1 cellular context compared by ENCODE assay signal in genomic region chr7:34240450-34240849, GRCh38.
TF ChIP-seq lines count a peak whose summit lies in the region.

No MANE protein-coding gene starts in this region.

TF ChIP-seq in GM23338, 12 proteins besides CTCF, POLR2A, EP300 and RAD21 (continued from another document):
- TF ChIP-seq ZNF462 (CRISPR knock-in tag; IDR thresholded peaks at IDR 0.05): no peak
